In genomic region chr1:73452522-73452921, GRCh38 we compare ENCODE assay signal across 34 cellular contexts.
DNase-seq lines count a peak whose midpoint lies in the region; ATAC-seq, FAIRE-seq and TF ChIP-seq lines count a peak whose summit lies in the region.
"Had no signal": no experiment of that assay in that cellular context is flagged by ENCODE, and none has a peak within 500 bp of the region (broad histone marks: within the 10 kb centered on the region; RNA-seq: fewer than 3 reads in every experiment).

No MANE protein-coding gene starts in this region.

- H3K9ac ChIP-seq in OCI-LY1 (ENCODE audit: low read length): no peak overlapping the region

- POLR2A ChIA-PET in A673 (lab: Charles Lee; ENCODE audit: low non-redundant PET): no interaction called here

- H3K9me3 ChIP-seq in A673 (ENCODE audit: low read depth, low read length, poor library complexity, severe bottlenecking) (no peaks in the 10 kb centered on the region), OCI-LY1 (ENCODE audit: low read length) (no peaks in the 10 kb centered on the region), SJCRH30 (replicated peaks) (no peaks in the 10 kb centered on the region)
- H3K9me3 ChIP-seq: BE2C, esophagus squamous epithelium, gastroesophageal sphincter, MG63, thyroid gland had no signal

- H3K27me3 ChIP-seq in A673 (replicated peaks; ENCODE audit: insufficient read depth, low read depth, low read length, poor library complexity): no peaks in the 10 kb centered on the region
- H3K27me3 ChIP-seq in OCI-LY1 (ENCODE audit: insufficient read depth, low read length): no peaks in the 10 kb centered on the region
- H3K27me3 ChIP-seq in bronchial epithelial cell (ENCODE audit: control insufficient read depth, insufficient read depth, low read length): no peaks in the 10 kb centered on the region
- H3K27me3 ChIP-seq in SJCRH30: no peaks in the 10 kb centered on the region
- H3K27me3 ChIP-seq: BE2C, brain microvascular endothelial cell, esophagus squamous epithelium, gastroesophageal sphincter, left lung, MG63, stomach, thyroid gland had no signal

- H3K4me1 Mint-ChIP-seq in nephron: no peaks in the 10 kb centered on the region
- H3K4me1 Mint-ChIP-seq: immature natural killer cell had no signal

- no peak overlapping the region for H3K4me3 Mint-ChIP-seq in nephron
- H3K4me3 Mint-ChIP-seq: activated T-cell treated with anti-CD3 and anti-CD28 coated beads, Interleukin-2, amount 50 U/mL, for 4 hours; immature natural killer cell had no signal

- no peak for DNase-seq in A673 (ENCODE audit: low spot score)
- DNase-seq in bronchial epithelial cell (ENCODE audit: low read depth): peak; percentile 1
- DNase-seq in SJCRH30: no peak
- no peak for DNase-seq in HT-29 (ENCODE audit: low spot score)
- DNase-seq in HTR-8/SVneo (ENCODE audit: insufficient read length, low spot score): no peak
- DNase-seq: ACHN; activated CD4-positive, alpha-beta T cell treated with anti-CD3 and anti-CD28 coated beads for 48 hours; activated T-cell treated with anti-CD3 and anti-CD28 coated beads, Interleukin-2, amount 50 U/mL, for 4 hours; BE2C; brain microvascular endothelial cell; DMS53; effector CD8-positive, alpha-beta T cell; esophagus squamous epithelium; GDM1; hypothalamus; immature natural killer cell; left lung; mesendoderm; MG63; NCI-H1105 treated with DMSO at 0.1 percent for 48 hours; NCI-H1930; nucleus accumbens; small intestine; stimulated activated CD4-positive, alpha-beta T cell treated with anti-CD3 and anti-CD28 coated beads, Interleukin-1b, Interleukin-23, amount 100 ng/mL, for 48 hours; stomach; thyroid gland; WERI-Rb-1 had no signal

- ATAC-seq in GM21528 (IDR thresholded peaks at IDR 0.05; ENCODE audit: low FRiP score, unreplicated experiment): no peak
- ATAC-seq: activated T-cell treated with anti-CD3 and anti-CD28 coated beads, Interleukin-2, amount 50 U/mL, for 4 hours; gastroesophageal sphincter; left lung had no signal

- CTCF ChIA-PET in A673 (lab: Charles Lee): no interaction called here

- no peaks in the 10 kb centered on the region for H3K27me3 Mint-ChIP-seq in nephron (ENCODE audit: low read depth)

- no peaks in the 10 kb centered on the region for H3K79me2 ChIP-seq in OCI-LY1 (ENCODE audit: insufficient read depth, low read length)

- H4K20me1 ChIP-seq in OCI-LY1 (ENCODE audit: insufficient read depth, low read length): no peaks in the 10 kb centered on the region

- TF ChIP-seq CTCF in A673 (conservative IDR thresholded peaks at IDR 0.05; ENCODE audit: low read depth, low read length): peak; percentile 38; the same call in 1 of the 2 replicates
- TF ChIP-seq CTCF in OCI-LY1 (IDR thresholded peaks at IDR 0.05; ENCODE audit: low read length): 0 out of 2 replicates have a peak, but pooled peaks have one; percentile 10
- no peak for TF ChIP-seq CTCF in bronchial epithelial cell (IDR thresholded peaks at IDR 0.05; ENCODE audit: insufficient read depth, low read length, severe bottlenecking)
- peak in 2 of 3 experiments; percentile 19 to 35 for TF ChIP-seq CTCF in nephron (IDR thresholded peaks at IDR 0.05; ENCODE audit: unreplicated experiment in 3 of 3)

- H3K9me3 Mint-ChIP-seq in nephron: no peaks in the 10 kb centered on the region

- no peaks in the 10 kb centered on the region for H3F3A ChIP-seq in OCI-LY1 (ENCODE audit: insufficient read depth, low read length)

- FAIRE-seq in bronchial epithelial cell (lab: Jason Lieb, UNC) (no peak), HTR-8/SVneo (lab: Jason Lieb, UNC) (no peak)
- FAIRE-seq: colon, H1, small intestine had no signal

- intact Hi-C loops in A673 (cut with micrococcal nuclease; ENCODE audit: unreplicated experiment): no loop called here

- H3K36me3 ChIP-seq in A673 (ENCODE audit: insufficient read depth, low read length, poor library complexity, severe bottlenecking) (no peaks in the 10 kb centered on the region), OCI-LY1 (ENCODE audit: insufficient read depth, low read length) (no peaks in the 10 kb centered on the region), bronchial epithelial cell (ENCODE audit: control insufficient read depth, insufficient read depth, low read length) (no peaks in the 10 kb centered on the region), SJCRH30 (no peaks in the 10 kb centered on the region)
- H3K36me3 ChIP-seq: BE2C, brain microvascular endothelial cell, esophagus squamous epithelium, gastroesophageal sphincter, left lung, MG63, stomach, thyroid gland, WERI-Rb-1 had no signal

- H3K27ac ChIP-seq in A673 (ENCODE audit: low read depth, low read length, poor library complexity, severe bottlenecking): no peak overlapping the region
- no peak overlapping the region for H3K27ac ChIP-seq in OCI-LY1 (ENCODE audit: low read depth, low read length, poor library complexity, severe bottlenecking)
- H3K27ac ChIP-seq in SJCRH30: no peak overlapping the region
- H3K27ac ChIP-seq: brain microvascular endothelial cell, esophagus squamous epithelium, gastroesophageal sphincter, left lung, RWPE1, stomach, thyroid gland, WERI-Rb-1 had no signal

- H3K27ac Mint-ChIP-seq in nephron: no peak overlapping the region
- H3K27ac Mint-ChIP-seq: immature natural killer cell had no signal

- H3K4me1 ChIP-seq in A673 (ENCODE audit: insufficient read depth, low read length, poor library complexity, severe bottlenecking): no peaks in the 10 kb centered on the region
- no peaks in the 10 kb centered on the region for H3K4me1 ChIP-seq in OCI-LY1 (ENCODE audit: insufficient read depth, low read length, severe bottlenecking)
- H3K4me1 ChIP-seq in SJCRH30: no peaks in the 10 kb centered on the region
- H3K4me1 ChIP-seq: BE2C, esophagus squamous epithelium, gastroesophageal sphincter, left lung, stomach, thyroid gland had no signal

- H2AFZ ChIP-seq in OCI-LY1 (ENCODE audit: low read length): no peak overlapping the region

- H3K4me3 ChIP-seq in A673 (ENCODE audit: low read depth, low read length, poor library complexity, severe bottlenecking) (no peak overlapping the region), OCI-LY1 (ENCODE audit: low read depth, low read length, poor library complexity, severe bottlenecking) (no peak overlapping the region), bronchial epithelial cell (ENCODE audit: low read depth, low read length) (no peak overlapping the region), SJCRH30 (no peak overlapping the region)
- H3K4me3 ChIP-seq: esophagus squamous epithelium, gastroesophageal sphincter, left lung, MG63, stomach, thyroid gland had no signal

- H3K9me2 ChIP-seq in OCI-LY1 (ENCODE audit: low read depth, low read length): no peaks in the 10 kb centered on the region

- no TSS peak for BruUV-seq in A673 (replicated peaks; lab: Mats Ljungman, UMichigan)

- no peaks in the 10 kb centered on the region for H3K36me3 Mint-ChIP-seq in nephron (ENCODE audit: low read depth)
- H3K36me3 Mint-ChIP-seq: immature natural killer cell had no signal

- no peak overlapping the region for H3K4me2 ChIP-seq in OCI-LY1 (ENCODE audit: low read length)
